ENCODE assay signal across 1 cellular context in genomic region chr11:64971421-64972233, GRCh38.
TF ChIP-seq lines count a peak whose summit lies in the region.

MAJIN (minus strand) TSS chr11:64972108; CDS start chr11:64959405, 12,703 bp downstream.

TF ChIP-seq in GM12878, 131 proteins besides CTCF, POLR2A, EP300 and RAD21 (continued from another document):
- no peak for TF ChIP-seq PRDM15 (CRISPR knock-in tag; IDR thresholded peaks at IDR 0.05)
- TF ChIP-seq GATAD2B (conservative IDR thresholded peaks at IDR 0.05; ENCODE audit: low read depth) = no peak
- 0 out of 2 replicates have a peak, but pooled peaks have one; percentile 4 for TF ChIP-seq RUNX3 (IDR thresholded peaks at IDR 0.05; ENCODE audit: low read length)
- peak; percentile 43; the same call in 1 of the 2 replicates for TF ChIP-seq IKZF1 (conservative IDR thresholded peaks at IDR 0.05)
- no peak for TF ChIP-seq BACH1 (IDR thresholded peaks at IDR 0.05; ENCODE audit: borderline replicate concordance)
- TF ChIP-seq CHD4 (IDR thresholded peaks at IDR 0.05) = no peak
- peak; percentile 55 to 85; a peak in 3 of 4 replicates for TF ChIP-seq BHLHE40 (IDR thresholded peaks at IDR 0.05; ENCODE audit: borderline replicate concordance in 1 of 2, low read depth in 2 of 2, low read length in 1 of 2)
- peak; percentile 88 for TF ChIP-seq ZNF687 (IDR thresholded peaks at IDR 0.05)
TF ChIP-seq in GM12878: peak in this region for 5.
